ENCODE assay signal across 28 cellular contexts in genomic region chr20:47224300-47224791, GRCh38.
DNase-seq lines count a peak whose midpoint lies in the region; ATAC-seq, FAIRE-seq and TF ChIP-seq lines count a peak whose summit lies in the region.
"Had no signal": no experiment of that assay in that cellular context is flagged by ENCODE, and none has a peak within 500 bp of the region (broad histone marks: within the 10 kb centered on the region; RNA-seq: fewer than 3 reads in every experiment).

No MANE protein-coding gene starts in this region.

- WGBS in mammary epithelial cell (ENCODE audit: low coverage, missing lambda C conversion rate): 92% methylated on average over 11 of the region's 11 CpGs

- no peak overlapping the region for H2AFZ ChIP-seq in mammary epithelial cell (ENCODE audit: low read depth, low read length)

- CTCF ChIA-PET in MCF 10A (lab: Yijun Ruan, JAX) (interaction anchor here (1.0 to 1.4 kb wide), 3 partner anchors 10 to 153 kb away, joined by 3 to 8 read pairs (median 3); no protein-coding TSS in a partner anchor), mammary epithelial cell (lab: Charles Lee; ENCODE audit: low non-redundant PET) (no interaction called here)
- CTCF ChIA-PET in naive thymus-derived CD4-positive, alpha-beta T cell (lab: Charles Lee): no interaction called here

- POLR2A ChIA-PET in MCF 10A (lab: Yijun Ruan, JAX): interaction anchor here (1.0 to 1.1 kb wide), 2 partner anchors 11 to 129 kb away, joined by 3 to 4 read pairs; no protein-coding TSS in a partner anchor
- POLR2A ChIA-PET in naive thymus-derived CD4-positive, alpha-beta T cell (lab: Charles Lee): no interaction called here

- no peaks in the 10 kb centered on the region for H3K9me3 Mint-ChIP-seq in MCF 10A (ENCODE audit: unreplicated experiment)
- H3K9me3 Mint-ChIP-seq in central memory CD8-positive, alpha-beta T cell: no peaks in the 10 kb centered on the region
- no peaks in the 10 kb centered on the region for H3K9me3 Mint-ChIP-seq in naive thymus-derived CD4-positive, alpha-beta T cell
- H3K9me3 Mint-ChIP-seq: activated CD4-positive, alpha-beta memory T cell treated with anti-CD3 and anti-CD28 coated beads, Interleukin-2, amount 10 ng/mL, durations not matched to agents 7 days and 5 days; IgD-negative memory B cell had no signal

- FAIRE-seq in urothelium cell line (lab: Jason Lieb, UNC): peak; percentile 40
- FAIRE-seq: colon had no signal

- H3K27ac ChIP-seq in mammary epithelial cell (ENCODE audit: insufficient read depth, low read depth, low read length) (no peak overlapping the region), right atrium auricular region (no peak overlapping the region)
- H3K27ac ChIP-seq in naive thymus-derived CD4-positive, alpha-beta T cell (ENCODE audit: low read depth, low read length): no peak overlapping the region
- H3K27ac ChIP-seq: brain microvascular endothelial cell, heart left ventricle, SJSA1, upper lobe of right lung had no signal

- dilution Hi-C loops in mammary epithelial cell (cut with HindIII; ENCODE audit: low sequenced_read_pairs): no loop called here

- no peaks in the 10 kb centered on the region for H3K4me1 ChIP-seq in mammary epithelial cell (ENCODE audit: insufficient read depth, low read length)
- no peaks in the 10 kb centered on the region for H3K4me1 ChIP-seq in naive thymus-derived CD4-positive, alpha-beta T cell (ENCODE audit: control insufficient read depth in 2 of 2, insufficient read depth in 2 of 2, low read length in 2 of 2)
- H3K4me1 ChIP-seq in right atrium auricular region: no peaks in the 10 kb centered on the region
- H3K4me1 ChIP-seq: BE2C, SJSA1, upper lobe of right lung had no signal

- peaks cover 100% of the 10 kb centered on the region for H3K36me3 Mint-ChIP-seq in MCF 10A (ENCODE audit: insufficient read depth, unreplicated experiment)
- H3K36me3 Mint-ChIP-seq in central memory CD8-positive, alpha-beta T cell (ENCODE audit: insufficient read depth): peaks cover 61% of the 10 kb centered on the region
- H3K36me3 Mint-ChIP-seq in naive thymus-derived CD4-positive, alpha-beta T cell: peaks cover 10 to 58% (median 32%) of the 10 kb centered on the region in 5 donors

- peak overlapping the region; percentile 48 for H3K27ac Mint-ChIP-seq in MCF 10A (ENCODE audit: low read depth, unreplicated experiment)
- peak overlapping the region; percentile 35 for H3K27ac Mint-ChIP-seq in central memory CD8-positive, alpha-beta T cell (ENCODE audit: low read depth)
- peak overlapping the region in 3 of 9 donors; percentile 38 to 79 (median 65) for H3K27ac Mint-ChIP-seq in naive thymus-derived CD4-positive, alpha-beta T cell
- H3K27ac Mint-ChIP-seq: activated CD4-positive, alpha-beta memory T cell treated with anti-CD3 and anti-CD28 coated beads, Interleukin-2, amount 10 ng/mL, durations not matched to agents 7 days and 5 days had no signal

- H3K4me2 ChIP-seq in mammary epithelial cell (ENCODE audit: insufficient read depth, low read depth, low read length): no peak overlapping the region

- no peak overlapping the region for H3K4me3 ChIP-seq in mammary epithelial cell (replicated peaks in 1 of 3; ENCODE audit: insufficient read depth in 1 of 3, low read depth in 2 of 3, low read length in 3 of 3)
- H3K4me3 ChIP-seq in naive thymus-derived CD4-positive, alpha-beta T cell (ENCODE audit: low read length): no peak overlapping the region
- H3K4me3 ChIP-seq in right atrium auricular region: no peak overlapping the region
- H3K4me3 ChIP-seq: heart left ventricle, lung, SJSA1, spleen, upper lobe of right lung had no signal

- no peak overlapping the region for H3K9ac ChIP-seq in mammary epithelial cell (ENCODE audit: insufficient read depth, low read length)

- H3K9me3 ChIP-seq in mammary epithelial cell (replicated peaks; ENCODE audit: insufficient read depth, low read length) (no peaks in the 10 kb centered on the region), right atrium auricular region (no peaks in the 10 kb centered on the region)
- no peaks in the 10 kb centered on the region for H3K9me3 ChIP-seq in naive thymus-derived CD4-positive, alpha-beta T cell (ENCODE audit: control insufficient read depth in 2 of 3, low read length in 3 of 3)
- H3K9me3 ChIP-seq: BE2C, heart left ventricle, SJSA1, spleen, upper lobe of right lung had no signal

- TF ChIP-seq CTCF in MCF 10A (IDR thresholded peaks at IDR 0.05; ENCODE audit: unreplicated experiment) (no peak), mammary epithelial cell (conservative IDR thresholded peaks at IDR 0.05 in 1 of 2, IDR thresholded peaks at IDR 0.05 in 1 of 2; ENCODE audit: extremely low read depth in 1 of 2, insufficient read depth in 1 of 2, low read depth in 1 of 2, low read length in 2 of 2) (no peak), right atrium auricular region (IDR thresholded peaks at IDR 0.05) (no peak)

- intact Hi-C loops in MCF 10A (cut with micrococcal nuclease): no loop called here
- intact Hi-C loops in mammary epithelial cell (cut with micrococcal nuclease): no loop called here
- intact Hi-C loops in naive thymus-derived CD4-positive, alpha-beta T cell (cut with micrococcal nuclease): no loop called here

- BruUV-seq in MCF 10A (replicated peaks; lab: Mats Ljungman, UMichigan): no TSS peak
- no TSS peak for BruUV-seq in mammary epithelial cell (replicated peaks; lab: Mats Ljungman, UMichigan)

- no peak for DNase-seq in MCF 10A (ENCODE audit: unreplicated experiment)
- no peak for DNase-seq in mammary epithelial cell
- no peak for DNase-seq in central memory CD8-positive, alpha-beta T cell (ENCODE audit: low spot score in 2 of 2)
- DNase-seq in myocyte (ENCODE audit: low read depth): peak; percentile 42
- DNase-seq in urothelium cell line (ENCODE audit: low spot score): no peak
- no peak for DNase-seq in naive thymus-derived CD4-positive, alpha-beta T cell
- DNase-seq in right atrium auricular region (ENCODE audit: low spot score): no peak
- DNase-seq in kidney tubule cell (ENCODE audit: low spot score): no peak
- DNase-seq: activated CD4-positive, alpha-beta memory T cell treated with anti-CD3 and anti-CD28 coated beads, Interleukin-2, amount 10 ng/mL, durations not matched to agents 7 days and 5 days; activated CD8-positive, alpha-beta memory T cell treated with anti-CD3 and anti-CD28 coated beads, Interleukin-2, amount 50 U/mL, for 48 hours; amniotic stem cell; BE2C; brain microvascular endothelial cell; effector CD8-positive, alpha-beta T cell; heart left ventricle; kidney glomerular epithelial cell; NCI-H1092 treated with DMSO at 0.1 percent for 48 hours; NCI-H1930; NCI-H345; NCI-H748 treated with DMSO at 0.1 percent for 48 hours; spleen; stimulated activated CD4-positive, alpha-beta T cell treated with anti-CD3 and anti-CD28 coated beads, Interleukin-2, amount 100 ng/mL, for 48 hours; upper lobe of right lung had no signal

- H3K79me2 ChIP-seq in mammary epithelial cell (ENCODE audit: insufficient read depth, low read length): peaks cover 10% of the 10 kb centered on the region

- no peaks in the 10 kb centered on the region for H4K20me1 ChIP-seq in mammary epithelial cell (ENCODE audit: insufficient read depth, low read length)

- H3K27me3 ChIP-seq in mammary epithelial cell (ENCODE audit: insufficient read depth, low read length) (no peaks in the 10 kb centered on the region), right atrium auricular region (no peaks in the 10 kb centered on the region)
- H3K27me3 ChIP-seq in naive thymus-derived CD4-positive, alpha-beta T cell (ENCODE audit: control insufficient read depth in 2 of 2, insufficient read depth in 2 of 2, low read length in 2 of 2): no peaks in the 10 kb centered on the region
- H3K27me3 ChIP-seq: BE2C, brain microvascular endothelial cell, heart left ventricle, SJSA1, spleen, upper lobe of right lung had no signal

- H3K36me3 ChIP-seq in mammary epithelial cell (ENCODE audit: insufficient read depth, low read length): peaks cover 53% of the 10 kb centered on the region
- H3K36me3 ChIP-seq in naive thymus-derived CD4-positive, alpha-beta T cell (ENCODE audit: control insufficient read depth in 2 of 3, insufficient read depth in 3 of 3, low read length in 3 of 3): peaks cover 5 to 90% (median 38%) of the 10 kb centered on the region in 3 experiments
- peaks cover 75% of the 10 kb centered on the region for H3K36me3 ChIP-seq in right atrium auricular region

- in situ Hi-C loops in mammary epithelial cell (cut with MboI; ENCODE audit: low sequenced_read_pairs in 2 of 2): no loop called here

- ATAC-seq in central memory CD8-positive, alpha-beta T cell (replicated peaks; ENCODE audit: extremely low read depth, poor library complexity, severe bottlenecking): no peak
- ATAC-seq in naive thymus-derived CD4-positive, alpha-beta T cell: no peak
- ATAC-seq: activated CD4-positive, CD25-positive, alpha-beta regulatory T cell treated with anti-CD3 and anti-CD28 coated beads, Interleukin-2, amount 50 U/mL, for 24 hours; heart left ventricle; upper lobe of right lung had no signal

- H3K4me1 Mint-ChIP-seq in MCF 10A (ENCODE audit: insufficient read depth, unreplicated experiment): no peaks in the 10 kb centered on the region
- H3K4me1 Mint-ChIP-seq in central memory CD8-positive, alpha-beta T cell: peaks cover 7% of the 10 kb centered on the region
- H3K4me1 Mint-ChIP-seq in naive thymus-derived CD4-positive, alpha-beta T cell: peaks cover 0 to 12% (median 7%) of the 10 kb centered on the region in 7 donors

- no peak overlapping the region for H3K4me3 Mint-ChIP-seq in MCF 10A (ENCODE audit: unreplicated experiment)
- H3K4me3 Mint-ChIP-seq in central memory CD8-positive, alpha-beta T cell: no peak overlapping the region
- no peak overlapping the region for H3K4me3 Mint-ChIP-seq in naive thymus-derived CD4-positive, alpha-beta T cell
- H3K4me3 Mint-ChIP-seq: activated CD4-positive, alpha-beta memory T cell treated with anti-CD3 and anti-CD28 coated beads, Interleukin-2, amount 10 ng/mL, durations not matched to agents 7 days and 5 days; IgD-negative memory B cell had no signal

- no peaks in the 10 kb centered on the region for H3K27me3 Mint-ChIP-seq in MCF 10A (ENCODE audit: insufficient read depth, unreplicated experiment)
- no peaks in the 10 kb centered on the region for H3K27me3 Mint-ChIP-seq in central memory CD8-positive, alpha-beta T cell
- no peaks in the 10 kb centered on the region for H3K27me3 Mint-ChIP-seq in naive thymus-derived CD4-positive, alpha-beta T cell
- H3K27me3 Mint-ChIP-seq: activated CD4-positive, alpha-beta memory T cell treated with anti-CD3 and anti-CD28 coated beads, Interleukin-2, amount 10 ng/mL, durations not matched to agents 7 days and 5 days; IgD-negative memory B cell had no signal
